ENCODE assay signal across 21 cellular contexts in genomic region chr7:131254211-131254610, GRCh38.
DNase-seq lines count a peak whose midpoint lies in the region; ATAC-seq and TF ChIP-seq lines count a peak whose summit lies in the region.
"Had no signal": no experiment of that assay in that cellular context is flagged by ENCODE, and none has a peak within 500 bp of the region (broad histone marks: within the 10 kb centered on the region; RNA-seq: fewer than 3 reads in every experiment).

No MANE protein-coding gene starts in this region.

- H3K9ac ChIP-seq in adipocyte (ENCODE audit: low read length) (no peak overlapping the region), mesenchymal stem cell (ENCODE audit: low read length) (no peak overlapping the region)

- H2BK5ac ChIP-seq in mesenchymal stem cell (ENCODE audit: low read depth, low read length, poor library complexity, severe bottlenecking), result no peak overlapping the region

- no peak overlapping the region for H3K4ac ChIP-seq in mesenchymal stem cell (ENCODE audit: low read depth in 1 of 2, low read length in 2 of 2)

- H2BK12ac ChIP-seq in mesenchymal stem cell (ENCODE audit: low read length in 2 of 2), result no peak overlapping the region

- WGBS in mesenchymal stem cell, result 11% methylated on average over 1 of the region's 2 CpGs

- H2BK120ac ChIP-seq in mesenchymal stem cell (ENCODE audit: low read depth, low read length), result no peak overlapping the region

- intact Hi-C loops in dorsolateral prefrontal cortex (cut with DNase I) (no loop called here), tibial artery (cut with DNase I; ENCODE audit: low total_unique reads) (loop anchor here (10.0 kb wide), 1 partner anchor 139 kb away; no protein-coding TSS in a partner anchor), left ventricle myocardium inferior (cut with micrococcal nuclease) (no loop called here)

- H3K18ac ChIP-seq in mesenchymal stem cell (ENCODE audit: low read depth in 1 of 2, low read length in 2 of 2), result no peak overlapping the region

- H2AFZ ChIP-seq in mesenchymal stem cell (ENCODE audit: low read depth, low read length), result no peak overlapping the region

- DNase-seq in ELR (ENCODE audit: low read depth), result peak; percentile 48
- DNase-seq in adipocyte (ENCODE audit: low read depth), result no peak
- DNase-seq in dorsolateral prefrontal cortex, result no peak
- DNase-seq in mesenchymal stem cell, result peak; percentile 40
- no peak for DNase-seq in tibial artery
- DNase-seq in stimulated activated CD4-positive, alpha-beta T cell treated with anti-CD3 and anti-CD28 coated beads, Interleukin-4, amount 100 ng/mL, for 4 hours, result no peak
- no peak for DNase-seq in left ventricle myocardium inferior
- DNase-seq: C1 segment of cervical spinal cord; CD4-positive, alpha-beta memory T cell; COR-L47; DMS79; KBM-7; NCI-H1048; NCI-H1417; NCI-H1694; NCI-H2029 treated with DMSO at 0.1 percent for 48 hours; NCI-H526 treated with DMSO at 0.1 percent for 48 hours; RPMI8226; SHP77 had no signal

- no peak overlapping the region for H4K91ac ChIP-seq in mesenchymal stem cell (ENCODE audit: low read length)

- no peak overlapping the region for H3K23ac ChIP-seq in mesenchymal stem cell (ENCODE audit: low read length in 2 of 2)

- no peak overlapping the region for H3K4me2 ChIP-seq in mesenchymal stem cell (ENCODE audit: low read length, poor library complexity, severe bottlenecking)
- H3K4me2 ChIP-seq: A549 had no signal

- no peak for ATAC-seq in GM21825 (IDR thresholded peaks at IDR 0.05; ENCODE audit: unreplicated experiment)
- ATAC-seq: A549 had no signal

- no peak for TF ChIP-seq CTCF in dorsolateral prefrontal cortex (IDR thresholded peaks at IDR 0.05 in 54 of 56, conservative IDR thresholded peaks at IDR 0.05 in 2 of 56; ENCODE audit: low read depth in 1 of 56, partially characterized antibody in 56 of 56)
- TF ChIP-seq CTCF in tibial artery (IDR thresholded peaks at IDR 0.05), result no peak
- TF ChIP-seq CTCF in left ventricle myocardium inferior (IDR thresholded peaks at IDR 0.05; ENCODE audit: borderline replicate concordance), result no peak

- no peak overlapping the region for H3K14ac ChIP-seq in mesenchymal stem cell (ENCODE audit: low read length in 2 of 2)

- H3K27ac ChIP-seq in dorsolateral prefrontal cortex, result peak overlapping the region in 42 of 59 donors; percentile 2 to 84 (median 56)
- H3K27ac ChIP-seq in mesenchymal stem cell (ENCODE audit: low read length, poor library complexity, severe bottlenecking), result no peak overlapping the region
- H3K27ac ChIP-seq in tibial artery, result no peak overlapping the region
- no peak overlapping the region for H3K27ac ChIP-seq in left ventricle myocardium inferior (replicated peaks)
- H3K27ac ChIP-seq: A549 had no signal

- H3K79me1 ChIP-seq in mesenchymal stem cell (replicated peaks; ENCODE audit: low read length, poor library complexity, severe bottlenecking), result no peaks in the 10 kb centered on the region

- peak overlapping the region; percentile 47 for H3K4me3 ChIP-seq in adipocyte (ENCODE audit: low read length)
- no peak overlapping the region for H3K4me3 ChIP-seq in dorsolateral prefrontal cortex
- no peak overlapping the region for H3K4me3 ChIP-seq in mesenchymal stem cell (ENCODE audit: insufficient read depth in 1 of 2, low read depth in 1 of 2, low read length in 2 of 2)
- no peak overlapping the region for H3K4me3 ChIP-seq in tibial artery
- no peak overlapping the region for H3K4me3 ChIP-seq in left ventricle myocardium inferior
- H3K4me3 ChIP-seq: A549 had no signal

- peaks cover 31% of the 10 kb centered on the region for H3K9me3 ChIP-seq in adipocyte (ENCODE audit: control insufficient read depth, low read length)
- H3K9me3 ChIP-seq in mesenchymal stem cell (ENCODE audit: control insufficient read depth, low read length), result peaks cover 45% of the 10 kb centered on the region
- H3K9me3 ChIP-seq in tibial artery, result peaks cover 0 to 19% (median 6%) of the 10 kb centered on the region in 3 donors
- peaks cover 33% of the 10 kb centered on the region for H3K9me3 ChIP-seq in left ventricle myocardium inferior (replicated peaks)

- H3K36me3 ChIP-seq in adipocyte (ENCODE audit: control insufficient read depth, insufficient read depth, low read length, severe bottlenecking), result no peaks in the 10 kb centered on the region
- no peaks in the 10 kb centered on the region for H3K36me3 ChIP-seq in mesenchymal stem cell (ENCODE audit: control insufficient read depth in 1 of 2, insufficient read depth in 2 of 2, low read depth in 1 of 2, low read length in 2 of 2)
- H3K36me3 ChIP-seq in tibial artery, result no peaks in the 10 kb centered on the region
- H3K36me3 ChIP-seq in left ventricle myocardium inferior, result no peaks in the 10 kb centered on the region

- H3K27me3 ChIP-seq in adipocyte (replicated peaks; ENCODE audit: control insufficient read depth, insufficient read depth, low read length), result no peaks in the 10 kb centered on the region
- no peaks in the 10 kb centered on the region for H3K27me3 ChIP-seq in dorsolateral prefrontal cortex
- no peaks in the 10 kb centered on the region for H3K27me3 ChIP-seq in mesenchymal stem cell (ENCODE audit: control insufficient read depth in 1 of 2, insufficient read depth in 1 of 2, low read length in 2 of 2)
- H3K27me3 ChIP-seq in tibial artery, result no peaks in the 10 kb centered on the region
- H3K27me3 ChIP-seq in left ventricle myocardium inferior (ENCODE audit: low read depth), result no peaks in the 10 kb centered on the region

- H3K4me1 ChIP-seq in adipocyte (ENCODE audit: control insufficient read depth, insufficient read depth, low read length) (peaks cover 6% of the 10 kb centered on the region), mesenchymal stem cell (ENCODE audit: control insufficient read depth, insufficient read depth, low read depth, low read length) (peaks cover 4% of the 10 kb centered on the region), tibial artery (peaks cover 0 to 9% (median 3%) of the 10 kb centered on the region in 4 donors), left ventricle myocardium inferior (peaks cover 6% of the 10 kb centered on the region)

- no peak overlapping the region for H2AK5ac ChIP-seq in mesenchymal stem cell (ENCODE audit: low read length, severe bottlenecking)

- no peak overlapping the region for H2BK15ac ChIP-seq in mesenchymal stem cell (ENCODE audit: low read depth, poor library complexity, severe bottlenecking)

- no peak overlapping the region for H4K8ac ChIP-seq in mesenchymal stem cell (ENCODE audit: low read length)

Comparison
In these comparisons a context has a peak if more than half of its experiments do, and no peak if none do; other contexts are left out.
1. DNase-seq: peak in ELR (single experiment) and mesenchymal stem cell (single experiment); none in adipocyte (single experiment), dorsolateral prefrontal cortex (0 of 10), tibial artery (0 of 2), stimulated activated CD4-positive, alpha-beta T cell treated with anti-CD3 and anti-CD28 coated beads, Interleukin-4, amount 100 ng/mL, for 4 hours (0 of 2) and left ventricle myocardium inferior (single experiment).
2. H3K27ac ChIP-seq: peak in dorsolateral prefrontal cortex (42 of 59); none in mesenchymal stem cell (single experiment), tibial artery (0 of 2) and left ventricle myocardium inferior (single experiment).